4 cellular contexts compared by ENCODE assay signal in the genomic region with DNA sequence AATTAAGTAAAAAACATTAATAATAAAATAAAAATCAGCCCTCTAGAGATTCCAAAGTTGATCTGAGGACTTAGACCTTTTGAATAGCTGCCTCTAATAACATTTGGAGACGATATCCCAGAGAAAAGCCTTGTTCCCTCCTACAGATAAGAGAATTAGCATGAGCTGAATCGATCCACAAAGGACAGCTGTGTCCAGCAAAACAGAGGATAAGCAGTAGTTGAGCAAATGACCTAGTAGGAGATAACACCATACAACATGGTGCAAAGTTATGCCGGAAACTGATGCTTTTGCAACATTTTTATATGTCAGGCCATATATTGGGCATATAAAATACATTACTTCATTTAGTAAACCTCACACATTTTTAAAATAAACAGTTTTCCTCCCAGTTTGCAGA.
"Had no signal": no experiment of that assay in that cellular context is flagged by ENCODE, and none has a peak within 500 bp of the region (broad histone marks: within the 10 kb centered on the region; RNA-seq: fewer than 3 reads in every experiment).

No MANE protein-coding gene starts in this region.

- H3K4me2 ChIP-seq: GM23338 had no signal

- ATAC-seq: GM23338 had no signal

- H2AFZ ChIP-seq: GM23338 had no signal

- DNase-seq: H9, HCEC 1CT, IMR-90 had no signal

- H3K4me3 ChIP-seq: GM23338 had no signal
